In the genomic region with DNA sequence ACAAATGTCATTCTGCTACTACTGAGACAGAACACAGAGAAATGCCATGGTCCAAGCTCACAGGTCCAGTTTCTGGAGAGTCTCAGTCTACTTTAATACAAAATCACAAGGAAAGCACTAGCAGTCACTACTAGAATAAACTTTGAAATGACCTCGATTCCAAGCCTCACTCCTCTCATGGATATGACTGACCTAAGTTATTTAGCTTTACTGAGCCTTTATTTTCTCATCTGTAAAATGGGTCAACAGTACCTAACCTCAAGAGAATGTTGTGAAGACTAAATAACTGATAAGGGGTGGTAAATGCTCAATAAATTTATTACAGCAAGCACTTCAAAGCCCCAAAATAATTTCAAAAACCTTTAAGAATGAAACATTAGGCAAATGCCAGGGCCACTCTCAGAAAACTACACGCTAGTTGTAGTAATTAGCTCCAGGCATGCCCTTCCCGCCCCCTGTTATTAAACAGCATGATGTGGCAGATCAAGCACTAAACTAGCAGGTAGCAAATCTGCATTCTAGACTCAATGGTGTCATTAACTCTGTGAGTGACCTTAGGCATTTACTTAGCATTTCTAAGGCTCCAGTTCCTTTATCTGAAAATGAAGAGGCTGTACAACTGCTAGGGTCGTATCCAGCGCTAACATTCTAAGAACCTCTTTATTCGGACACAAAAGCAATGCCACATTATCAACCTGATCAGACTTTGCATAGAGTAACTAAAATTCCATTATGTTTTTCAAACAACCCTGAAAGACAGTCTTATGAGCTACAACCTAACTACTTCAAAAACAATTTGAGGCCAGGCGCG, we compare ENCODE assay signal across 32 cellular contexts. TPM values are rescaled to one million over a fixed set of nuclear protein-coding genes. Genes with fewer than 3 reads are reported as not detected.
DNase-seq lines count a peak whose midpoint lies in the region; ATAC-seq, FAIRE-seq and TF ChIP-seq lines count a peak whose summit lies in the region.
"Had no signal": no experiment of that assay in that cellular context is flagged by ENCODE, and none has a peak within 500 bp of the region (broad histone marks: within the 10 kb centered on the region; RNA-seq: fewer than 3 reads in every experiment).

No MANE protein-coding gene starts in this region.

- H4K8ac ChIP-seq in IMR-90 (ENCODE audit: low read depth in 2 of 2, low read length in 2 of 2): no peak overlapping the region

- CTCF ChIA-PET in IMR-90 (lab: Yijun Ruan, JAX): no interaction called here
- CTCF ChIA-PET in GM12878 (lab: Yijun Ruan, JAX): interaction anchor here (0.6 to 1.2 kb wide), 2 partner anchors 160 to 1923 kb away, joined by 3 to 4 read pairs; no protein-coding TSS in a partner anchor
- CTCF ChIA-PET in CD8-positive, alpha-beta T cell (lab: Charles Lee): interaction anchor here (1.0 kb wide), 1 partner anchor 123 kb away, joined by 3 read pairs; no protein-coding TSS in a partner anchor

- dilution Hi-C loops in IMR-90 (cut with HindIII; ENCODE audit: low sequenced_read_pairs, unreplicated experiment): no loop called here

- no peak for TF ChIP-seq EP300 in GM12878 (IDR thresholded peaks at IDR 0.05; ENCODE audit: borderline replicate concordance in 1 of 2, control insufficient read depth in 1 of 2, low read depth in 2 of 2, low read length in 2 of 2)

- no peak overlapping the region for H3K9ac ChIP-seq in IMR-90 (ENCODE audit: low read depth, low read length)
- H3K9ac ChIP-seq in GM12878 (ENCODE audit: control insufficient read depth, insufficient read depth, low read length): no peak overlapping the region
- H3K9ac ChIP-seq: KMS-11 had no signal

- H3K4me2 ChIP-seq in IMR-90 (ENCODE audit: low read depth, low read length) (no peak overlapping the region), GM12878 (ENCODE audit: control insufficient read depth, insufficient read depth) (peak overlapping the region; percentile 13; the same call in 1 of the 2 replicates)
- H3K4me2 ChIP-seq: KMS-11, PC-9 had no signal

- no peaks in the 10 kb centered on the region for H3K27me3 ChIP-seq in CD4-positive, CD25-positive, alpha-beta regulatory T cell (ENCODE audit: control insufficient read depth, insufficient read depth, low read length)
- H3K27me3 ChIP-seq in IMR-90 (ENCODE audit: control insufficient read depth, insufficient read depth, low read length) (no peaks in the 10 kb centered on the region), GM12878 (replicated peaks in 1 of 2; ENCODE audit: control insufficient read depth in 2 of 2, insufficient read depth in 2 of 2, low read length in 1 of 2) (no peaks in the 10 kb centered on the region)
- H3K27me3 ChIP-seq in CD8-positive, alpha-beta T cell (ENCODE audit: insufficient read depth, low read length): no peaks in the 10 kb centered on the region

- H3K4me3 ChIP-seq in CD4-positive, CD25-positive, alpha-beta regulatory T cell (ENCODE audit: low read depth, low read length): no peak overlapping the region
- no peak overlapping the region for H3K4me3 ChIP-seq in IMR-90 (ENCODE audit: insufficient read depth, low read depth, low read length)
- no peak overlapping the region; the same call in 1 of the 2 replicates for H3K4me3 ChIP-seq in GM12878
- no peak overlapping the region for H3K4me3 ChIP-seq in CD8-positive, alpha-beta T cell (ENCODE audit: low read depth, low read length)
- H3K4me3 ChIP-seq: PC-9 had no signal

- H3K27ac Mint-ChIP-seq in CD4-positive, CD25-positive, alpha-beta regulatory T cell: peak overlapping the region in 1 of 3 donors; percentile 5
- no peak overlapping the region for H3K27ac Mint-ChIP-seq in CD8-positive, alpha-beta T cell
- H3K27ac Mint-ChIP-seq: activated CD4-positive, alpha-beta T cell treated with anti-CD3 and anti-CD28 coated beads, Interleukin-2, amount 10 ng/mL, durations not matched to agents 7 days and 5 days; activated T-helper 1 cell treated with anti-CD3 and anti-CD28 coated beads, Interleukin-12 subunit alpha, Interleukin-12 subunit beta, Interleukin-2, Interleukin-4 antibody, amounts not matched to agents 30 ng/mL and 10 ng/mL and 1 ng/mL, durations not matched to agents 14 hours and 24 hours and 36 hours; H9; T-helper 2 cell treated with Interferon-gamma antibody and Interleukin-4, amounts not matched to agents 5 μg/mL and 100 μg/mL, for 36 hours had no signal

- no peak overlapping the region for H3K27ac ChIP-seq in CD4-positive, CD25-positive, alpha-beta regulatory T cell (ENCODE audit: insufficient read depth, low read length, poor library complexity, severe bottlenecking)
- H3K27ac ChIP-seq in IMR-90 (ENCODE audit: insufficient read depth, low read length) (no peak overlapping the region), GM12878 (ENCODE audit: control insufficient read depth, insufficient read depth) (no peak overlapping the region)
- H3K27ac ChIP-seq in CD8-positive, alpha-beta T cell (ENCODE audit: low read depth, low read length): no peak overlapping the region
- H3K27ac ChIP-seq: KMS-11, PC-9 had no signal

- BruUV-seq in IMR-90 (replicated peaks; lab: Mats Ljungman, UMichigan) (no TSS peak), GM12878 (replicated peaks; lab: Mats Ljungman, UMichigan) (TSS peak; percentile 6)

- no peak for TF ChIP-seq CTCF in IMR-90 (conservative IDR thresholded peaks at IDR 0.05; ENCODE audit: low read depth, low read length)
- no peak for TF ChIP-seq CTCF in GM12878 (IDR thresholded peaks at IDR 0.05 in 2 of 3, conservative IDR thresholded peaks at IDR 0.05 in 1 of 3; ENCODE audit: control insufficient read depth in 2 of 3, extremely low read depth in 1 of 3, insufficient read depth in 1 of 3, low read depth in 3 of 3, low read length in 3 of 3)
- TF ChIP-seq CTCF in CD8-positive, alpha-beta T cell (IDR thresholded peaks at IDR 0.05): no peak

- peaks cover 0 to 60% of the 10 kb centered on the region in 2 experiments; a peak in 3 of 4 replicates for H3K79me1 ChIP-seq in IMR-90 (ENCODE audit: low read depth in 1 of 2, low read length in 2 of 2)

- H3K4ac ChIP-seq in IMR-90 (ENCODE audit: low read depth, low read length): no peak overlapping the region

- no peak for DNase-seq in CD4-positive, CD25-positive, alpha-beta regulatory T cell
- DNase-seq in IMR-90 (no peak), GM12878 (ENCODE audit: low read depth, low spot score) (no peak), germinal center (ENCODE audit: low spot score) (no peak)
- no peak for DNase-seq in CD8-positive, alpha-beta T cell
- DNase-seq in activated CD8-positive, alpha-beta memory T cell treated with anti-CD3 and anti-CD28 coated beads, Interleukin-2, amount 50 U/mL, for 4 hours: no peak
- DNase-seq: activated CD4-positive, alpha-beta T cell treated with anti-CD3 and anti-CD28 coated beads, Interleukin-2, amount 10 ng/mL, durations not matched to agents 7 days and 5 days; activated naive CD4-positive, alpha-beta T cell treated with anti-CD3 and anti-CD28 coated beads, Interleukin-2, amount 50 U/mL, for 16 hours; C1 segment of cervical spinal cord; Calu3; DND-41; glutamatergic neuron; H9; left ventricle myocardium superior; naive B cell; NCI-H1436; NCI-H510A; occipital lobe; PC-9; SHP77; stimulated activated naive CD4-positive, alpha-beta T cell treated with Interleukin-2 at 50 U/mL for 16 hours had no signal

- no peak overlapping the region for H3K18ac ChIP-seq in IMR-90 (ENCODE audit: low read depth, low read length)

- TF ChIP-seq RAD21 in IMR-90 (IDR thresholded peaks at IDR 0.05; ENCODE audit: low read length): no peak
- no peak for TF ChIP-seq RAD21 in GM12878 (IDR thresholded peaks at IDR 0.05; ENCODE audit: insufficient read depth, low read depth, low read length)

- no peak overlapping the region for H4K5ac ChIP-seq in IMR-90 (ENCODE audit: low read depth, low read length)

- H2BK120ac ChIP-seq in IMR-90 (ENCODE audit: low read depth, low read length): no peak overlapping the region

- TF ChIP-seq POLR2A in IMR-90 (IDR thresholded peaks at IDR 0.05; ENCODE audit: low read depth, low read length) (no peak), GM12878 (IDR thresholded peaks at IDR 0.05; ENCODE audit: low read depth, low read length) (no peak)

- H3K56ac ChIP-seq in IMR-90 (ENCODE audit: extremely low read depth, insufficient read depth, low read length): no peak overlapping the region

- peaks cover 26% of the 10 kb centered on the region for H3K4me1 ChIP-seq in CD4-positive, CD25-positive, alpha-beta regulatory T cell (ENCODE audit: control insufficient read depth, insufficient read depth, low read length, poor library complexity, severe bottlenecking)
- H3K4me1 ChIP-seq in IMR-90 (ENCODE audit: control insufficient read depth, insufficient read depth, low read length) (peaks cover 13% of the 10 kb centered on the region), GM12878 (ENCODE audit: control insufficient read depth, insufficient read depth, low read length) (peaks cover 16% of the 10 kb centered on the region; the same call in 1 of the 2 replicates)
- peaks cover 41% of the 10 kb centered on the region for H3K4me1 ChIP-seq in CD8-positive, alpha-beta T cell (ENCODE audit: insufficient read depth, low read length)

- ATAC-seq in CD4-positive, CD25-positive, alpha-beta regulatory T cell (ENCODE audit: low read depth in 2 of 2): no peak
- ATAC-seq in IMR-90 (ENCODE audit: low read depth) (no peak), GM12878 (no peak)
- no peak for ATAC-seq in CD8-positive, alpha-beta T cell
- ATAC-seq: left ventricle myocardium superior had no signal

- POLR2A ChIA-PET in IMR-90 (lab: Charles Lee; ENCODE audit: unreplicated experiment): no interaction called here
- POLR2A ChIA-PET in GM12878 (lab: Charles Lee): interaction anchor here (0.5 to 0.6 kb wide), 2 partner anchors 15 to 29 kb away, joined by 3 to 4 read pairs; no protein-coding TSS in a partner anchor
- POLR2A ChIA-PET in CD8-positive, alpha-beta T cell (lab: Charles Lee): interaction anchor here (1.1 kb wide), 1 partner anchor 8 kb away, joined by 3 read pairs; a partner anchor contains a TSS

- H3K9me3 Mint-ChIP-seq in CD4-positive, CD25-positive, alpha-beta regulatory T cell: no peaks in the 10 kb centered on the region
- no peaks in the 10 kb centered on the region for H3K9me3 Mint-ChIP-seq in CD8-positive, alpha-beta T cell
- H3K9me3 Mint-ChIP-seq: activated CD4-positive, alpha-beta T cell treated with anti-CD3 and anti-CD28 coated beads, Interleukin-2, amount 10 ng/mL, durations not matched to agents 7 days and 5 days; activated T-helper 1 cell treated with anti-CD3 and anti-CD28 coated beads, Interleukin-12 subunit alpha, Interleukin-12 subunit beta, Interleukin-2, Interleukin-4 antibody, amounts not matched to agents 30 ng/mL and 10 ng/mL and 1 ng/mL, durations not matched to agents 14 hours and 24 hours and 36 hours; H9; naive B cell; T-helper 2 cell treated with Interferon-gamma antibody and Interleukin-4, amounts not matched to agents 5 μg/mL and 100 μg/mL, for 36 hours had no signal

- no peak overlapping the region for H2AK5ac ChIP-seq in IMR-90 (ENCODE audit: low read depth, low read length)

- H3K36me3 Mint-ChIP-seq in CD4-positive, CD25-positive, alpha-beta regulatory T cell: peaks cover 15% of the 10 kb centered on the region
- peaks cover 57% of the 10 kb centered on the region for H3K36me3 Mint-ChIP-seq in CD8-positive, alpha-beta T cell

- in situ Hi-C loops in IMR-90 (cut with MboI; ENCODE audit: low sequenced_read_pairs): no loop called here
- in situ Hi-C loops in GM12878 (cut with MboI): no loop called here

- H3K4me3 Mint-ChIP-seq in CD4-positive, CD25-positive, alpha-beta regulatory T cell: peak overlapping the region in 3 of 4 donors; percentile 9 to 27 (median 23)
- no peak overlapping the region for H3K4me3 Mint-ChIP-seq in CD8-positive, alpha-beta T cell
- H3K4me3 Mint-ChIP-seq: activated CD4-positive, alpha-beta T cell treated with anti-CD3 and anti-CD28 coated beads, Interleukin-2, amount 10 ng/mL, durations not matched to agents 7 days and 5 days; activated T-helper 1 cell treated with anti-CD3 and anti-CD28 coated beads, Interleukin-12 subunit alpha, Interleukin-12 subunit beta, Interleukin-2, Interleukin-4 antibody, amounts not matched to agents 30 ng/mL and 10 ng/mL and 1 ng/mL, durations not matched to agents 14 hours and 24 hours and 36 hours; H9; naive B cell; T-helper 2 cell treated with Interferon-gamma antibody and Interleukin-4, amounts not matched to agents 5 μg/mL and 100 μg/mL, for 36 hours had no signal

- no peak for FAIRE-seq in GM12878 (lab: Jason Lieb, UNC)
- FAIRE-seq: bronchial epithelial cell, islet of Langerhans had no signal

- H2BK20ac ChIP-seq in IMR-90 (ENCODE audit: low read depth, low read length): no peak overlapping the region

- H3K23ac ChIP-seq in IMR-90 (ENCODE audit: low read depth, low read length): peak overlapping the region; percentile 11; the same call in 1 of the 2 replicates

- no peaks in the 10 kb centered on the region for H3K27me3 Mint-ChIP-seq in CD4-positive, CD25-positive, alpha-beta regulatory T cell
- H3K27me3 Mint-ChIP-seq in CD8-positive, alpha-beta T cell (ENCODE audit: low read depth): no peaks in the 10 kb centered on the region
- H3K27me3 Mint-ChIP-seq: activated CD4-positive, alpha-beta T cell treated with anti-CD3 and anti-CD28 coated beads, Interleukin-2, amount 10 ng/mL, durations not matched to agents 7 days and 5 days; naive B cell had no signal

- SMC1A ChIA-PET in GM12878 (lab: Charles Lee; ENCODE audit: uncharacterized antibody, unreplicated experiment): interaction anchor here (1.0 to 1.1 kb wide), 2 partner anchors 9 to 58 kb away, joined by 3 read pairs; a partner anchor contains a TSS

- H2AFZ ChIP-seq in IMR-90 (replicated peaks; ENCODE audit: low read length, poor library complexity): no peak overlapping the region
- no peak overlapping the region for H2AFZ ChIP-seq in GM12878 (ENCODE audit: control insufficient read depth, low read depth, low read length)
- H2AFZ ChIP-seq: PC-9 had no signal

- intact Hi-C loops in IMR-90 (cut with micrococcal nuclease) (no loop called here), GM12878 (cut with micrococcal nuclease; ENCODE audit: unreplicated experiment) (no loop called here)
- intact Hi-C loops in CD8-positive, alpha-beta T cell (cut with DNase I, micrococcal nuclease): no loop called here

- H3K4me1 Mint-ChIP-seq in CD4-positive, CD25-positive, alpha-beta regulatory T cell: peaks cover 27 to 82% (median 57%) of the 10 kb centered on the region in 4 donors
- peaks cover 71% of the 10 kb centered on the region for H3K4me1 Mint-ChIP-seq in CD8-positive, alpha-beta T cell (ENCODE audit: low read depth)

- H3K36me3 ChIP-seq in CD4-positive, CD25-positive, alpha-beta regulatory T cell (ENCODE audit: control insufficient read depth, insufficient read depth, low read length): peaks cover 29% of the 10 kb centered on the region
- peaks cover 6% of the 10 kb centered on the region for H3K36me3 ChIP-seq in IMR-90 (ENCODE audit: control insufficient read depth, insufficient read depth, low read length)
- peaks cover 3 to 13% of the 10 kb centered on the region in 2 experiments; a peak in 3 of 4 replicates for H3K36me3 ChIP-seq in GM12878 (ENCODE audit: control insufficient read depth in 2 of 2, insufficient read depth in 2 of 2, low read length in 1 of 2)
- H3K36me3 ChIP-seq in CD8-positive, alpha-beta T cell (ENCODE audit: insufficient read depth, low read length): peaks cover 7% of the 10 kb centered on the region

- peaks cover 83% of the 10 kb centered on the region for H3K79me2 ChIP-seq in GM12878 (ENCODE audit: control insufficient read depth, insufficient read depth, low read length)

- H3K9me3 ChIP-seq in CD4-positive, CD25-positive, alpha-beta regulatory T cell (ENCODE audit: control insufficient read depth in 2 of 2, low read length in 2 of 2): no peaks in the 10 kb centered on the region
- H3K9me3 ChIP-seq in IMR-90 (ENCODE audit: control insufficient read depth, insufficient read depth, low read length) (no peaks in the 10 kb centered on the region), GM12878 (replicated peaks; ENCODE audit: control insufficient read depth, insufficient read depth, low read length) (no peaks in the 10 kb centered on the region)
- no peaks in the 10 kb centered on the region for H3K9me3 ChIP-seq in CD8-positive, alpha-beta T cell (ENCODE audit: low read length)

- peaks cover 14% of the 10 kb centered on the region for H3K9me1 ChIP-seq in IMR-90 (ENCODE audit: insufficient read depth, low read length)

- no peak overlapping the region for H4K91ac ChIP-seq in IMR-90 (ENCODE audit: insufficient read depth, low read depth, low read length)

- H3K14ac ChIP-seq in IMR-90 (replicated peaks; ENCODE audit: low read depth, low read length): no peak overlapping the region

- H2BK5ac ChIP-seq in IMR-90 (ENCODE audit: low read depth, low read length, poor library complexity, severe bottlenecking): no peak overlapping the region

- no peak overlapping the region for H2BK15ac ChIP-seq in IMR-90 (ENCODE audit: low read depth, low read length)

- no peak overlapping the region for H2AK9ac ChIP-seq in IMR-90 (replicated peaks; ENCODE audit: low read depth, low read length, poor library complexity)

- RAD21 ChIA-PET in GM12878 (lab: Charles Lee; ENCODE audit: unreplicated experiment): no interaction called here

- WGBS in IMR-90 (ENCODE audit: extremely low coverage in 2 of 2, insufficient read length in 1 of 2), 2 experiments: 100% methylated on average over 5 of the region's 8 CpGs; no CpG with 5 or more reads in 1 of the 2 experiments
- 98% methylated on average over 8 of the region's 8 CpGs for WGBS in GM12878 (ENCODE audit: insufficient coverage, insufficient replicate concordance, low lambda C conversion rate, missing lambda C conversion rate)

- H4K20me1 ChIP-seq in IMR-90 (ENCODE audit: insufficient read depth, low read length) (peaks cover 90% of the 10 kb centered on the region), GM12878 (ENCODE audit: control insufficient read depth, insufficient read depth) (no peaks in the 10 kb centered on the region)

RNA-seq across cellular contexts. Expression of a gene that starts 8.4 kb away (rescaled TPM):
- total RNA-seq in CD4-positive, CD25-positive, alpha-beta regulatory T cell: 177 TPM
- polyA plus RNA-seq in CD4-positive, CD25-positive, alpha-beta regulatory T cell: 100 to 1,000 TPM in 2 of 4 donors, 10 to 100 TPM in 2; 93.2 to 103 (median 100) TPM
- total RNA-seq in IMR-90 (2012; rRNA removed): 84.8 and 121 TPM in 2 replicates
- polyA plus RNA-seq in IMR-90 (2012; rRNA removed): 68.8 and 76.3 TPM in 2 replicates
- 7.5 and 16.8 TPM in 2 replicates for polyA plus RNA-seq in IMR-90 (2012; cell fraction: cytosol; rRNA removed)
- 6.0 and 42.6 TPM in 2 replicates for polyA plus RNA-seq in IMR-90 (2012; cell fraction: nucleus; rRNA removed; ENCODE audit: low replicate concordance)
- 62.3 and 66.6 TPM in 2 replicates for total RNA-seq in GM12878 (2013; cell fraction: nucleolus; rRNA removed)
- 61.3 and 75.8 TPM in 2 replicates for total RNA-seq in GM12878 (2014; rRNA removed)
- 92.3 and 95.8 TPM in 2 replicates for total RNA-seq in GM12878 (2014; rRNA removed; fragmentation: Illumina TruSeq; extraction: Trizol)
- 138 and 142 TPM in 2 replicates for total RNA-seq in GM12878 (2021)
- polyA plus RNA-seq in GM12878 (2011; ENCODE audit: low read depth): 59.0 TPM
- polyA plus RNA-seq in GM12878 (2011; rRNA removed): 104 and 122 TPM in 2 replicates
- polyA plus RNA-seq in GM12878 (2011; cell fraction: cytosol; rRNA removed): 38.7 and 56.1 TPM in 2 replicates
- polyA plus RNA-seq in GM12878 (2011; cell fraction: nucleus; rRNA removed): 44.4 and 59.9 TPM in 2 replicates
- 54.6 and 79.2 TPM in 2 replicates for polyA plus RNA-seq in GM12878 (2012)
- polyA plus RNA-seq in GM12878 (2014; fragmentation: Illumina TruSeq; extraction: Trizol): 168 and 192 TPM in 2 replicates
- polyA plus RNA-seq in GM12878 (2014; fragmentation: Nextera tagmentation; extraction: Ambion mirVana): 10 to 100 TPM; 46.7 to 63.5 TPM
- polyA plus RNA-seq in GM12878 (2014; rRNA removed): 69.6 and 72.2 TPM in 2 replicates
- 100 to 1,000 TPM; 139 to 181 TPM for polyA plus RNA-seq in GM12878 (2016; fragmentation: Nextera tagmentation; extraction: Ambion mirVana)
- polyA minus RNA-seq in GM12878 (2011; rRNA and poly(A)+ RNA removed): 42.9 and 84.4 TPM in 2 replicates
- 34.7 and 61.5 TPM in 2 replicates for polyA minus RNA-seq in GM12878 (2011; cell fraction: cytosol; rRNA and poly(A)+ RNA removed)
- polyA minus RNA-seq in GM12878 (2011; cell fraction: nucleus; rRNA and poly(A)+ RNA removed): 12.0 and 17.7 TPM in 2 replicates
- 100 to 1,000 TPM; 296 to 297 TPM for total RNA-seq in CD8-positive, alpha-beta T cell

RNA-seq across cellular contexts. Expression of a gene that starts 34.5 kb away (rescaled TPM):
- total RNA-seq in CD4-positive, CD25-positive, alpha-beta regulatory T cell: 17.5 TPM
- polyA plus RNA-seq in CD4-positive, CD25-positive, alpha-beta regulatory T cell: 1 to 10 TPM in 1 of 4 donors, under 1 TPM in 2, not detected in 1; 0.44 to 3.7 (median 0.78) TPM
- 1.4 and 2.2 TPM in 2 replicates for total RNA-seq in IMR-90 (2012; rRNA removed)
- 7.7 and 13.4 TPM in 2 replicates for polyA plus RNA-seq in IMR-90 (2012; rRNA removed)
- 0.05 and 2.4 TPM in 2 replicates for polyA plus RNA-seq in IMR-90 (2012; cell fraction: cytosol; rRNA removed)
- polyA plus RNA-seq in IMR-90 (2012; cell fraction: nucleus; rRNA removed; ENCODE audit: low replicate concordance): 15.8 and 57.1 TPM in 2 replicates
- total RNA-seq in GM12878 (2013; cell fraction: nucleolus; rRNA removed): 80.1 and 96.1 TPM in 2 replicates
- 5.0 and 10.7 TPM in 2 replicates for total RNA-seq in GM12878 (2014; rRNA removed)
- 7.4 and 9.7 TPM in 2 replicates for total RNA-seq in GM12878 (2014; rRNA removed; fragmentation: Illumina TruSeq; extraction: Trizol)
- 9.1 and 13.2 TPM in 2 replicates for total RNA-seq in GM12878 (2021)
- 16.0 TPM for polyA plus RNA-seq in GM12878 (2011; ENCODE audit: low read depth)
- polyA plus RNA-seq in GM12878 (2011; rRNA removed): 29.3 and 33.0 TPM in 2 replicates
- 17.7 and 24.5 TPM in 2 replicates for polyA plus RNA-seq in GM12878 (2011; cell fraction: cytosol; rRNA removed)
- polyA plus RNA-seq in GM12878 (2011; cell fraction: nucleus; rRNA removed): 53.4 and 54.7 TPM in 2 replicates
- polyA plus RNA-seq in GM12878 (2012): 10.3 and 11.0 TPM in 2 replicates
- 14.3 and 19.0 TPM in 2 replicates for polyA plus RNA-seq in GM12878 (2014; fragmentation: Illumina TruSeq; extraction: Trizol)
- polyA plus RNA-seq in GM12878 (2014; fragmentation: Nextera tagmentation; extraction: Ambion mirVana): 1 to 10 TPM; 1.9 to 4.0 TPM
- polyA plus RNA-seq in GM12878 (2014; rRNA removed): 12.1 TPM in 2 replicates
- polyA plus RNA-seq in GM12878 (2016; fragmentation: Nextera tagmentation; extraction: Ambion mirVana): 10 to 100 TPM; 10.1 to 11.5 TPM
- polyA minus RNA-seq in GM12878 (2011; rRNA and poly(A)+ RNA removed): 17.8 and 30.4 TPM in 2 replicates
- polyA minus RNA-seq in GM12878 (2011; cell fraction: cytosol; rRNA and poly(A)+ RNA removed): 3.9 and 10.7 TPM in 2 replicates
- 9.4 and 28.2 TPM in 2 replicates for polyA minus RNA-seq in GM12878 (2011; cell fraction: nucleus; rRNA and poly(A)+ RNA removed)
- total RNA-seq in CD8-positive, alpha-beta T cell: 10 to 100 TPM in 1 of 2 experiments, 1 to 10 TPM in 1; 8.0 to 12.7 TPM

RNA-seq across cellular contexts. Expression of a gene that starts 56.0 kb away (rescaled TPM):
- 145 TPM for total RNA-seq in CD4-positive, CD25-positive, alpha-beta regulatory T cell
- polyA plus RNA-seq in CD4-positive, CD25-positive, alpha-beta regulatory T cell: 100 to 1,000 TPM; 106 to 235 (median 181) TPM
- total RNA-seq in IMR-90 (2012; rRNA removed): 77.4 and 137 TPM in 2 replicates
- 55.8 and 63.8 TPM in 2 replicates for polyA plus RNA-seq in IMR-90 (2012; rRNA removed)
- 5.6 and 6.6 TPM in 2 replicates for polyA plus RNA-seq in IMR-90 (2012; cell fraction: cytosol; rRNA removed)
- 1.3 and 10.3 TPM in 2 replicates for polyA plus RNA-seq in IMR-90 (2012; cell fraction: nucleus; rRNA removed; ENCODE audit: low replicate concordance)
- 81.4 and 82.1 TPM in 2 replicates for total RNA-seq in GM12878 (2013; cell fraction: nucleolus; rRNA removed)
- total RNA-seq in GM12878 (2014; rRNA removed): 106 and 169 TPM in 2 replicates
- total RNA-seq in GM12878 (2014; rRNA removed; fragmentation: Illumina TruSeq; extraction: Trizol): 298 and 321 TPM in 2 replicates
- 191 and 195 TPM in 2 replicates for total RNA-seq in GM12878 (2021)
- polyA plus RNA-seq in GM12878 (2011; ENCODE audit: low read depth): 76.3 TPM
- 182 and 374 TPM in 2 replicates for polyA plus RNA-seq in GM12878 (2011; rRNA removed)
- 55.2 and 56.9 TPM in 2 replicates for polyA plus RNA-seq in GM12878 (2011; cell fraction: cytosol; rRNA removed)
- 19.0 and 29.6 TPM in 2 replicates for polyA plus RNA-seq in GM12878 (2011; cell fraction: nucleus; rRNA removed)
- polyA plus RNA-seq in GM12878 (2012): 210 and 234 TPM in 2 replicates
- polyA plus RNA-seq in GM12878 (2014; fragmentation: Illumina TruSeq; extraction: Trizol): 535 and 601 TPM in 2 replicates
- 100 to 1,000 TPM; 288 to 367 TPM for polyA plus RNA-seq in GM12878 (2014; fragmentation: Nextera tagmentation; extraction: Ambion mirVana)
- 139 and 173 TPM in 2 replicates for polyA plus RNA-seq in GM12878 (2014; rRNA removed)
- polyA plus RNA-seq in GM12878 (2016; fragmentation: Nextera tagmentation; extraction: Ambion mirVana): 100 to 1,000 TPM; 366 to 393 TPM
- 67.2 and 96.8 TPM in 2 replicates for polyA minus RNA-seq in GM12878 (2011; rRNA and poly(A)+ RNA removed)
- polyA minus RNA-seq in GM12878 (2011; cell fraction: cytosol; rRNA and poly(A)+ RNA removed): 66.8 and 81.0 TPM in 2 replicates
- 9.4 and 18.1 TPM in 2 replicates for polyA minus RNA-seq in GM12878 (2011; cell fraction: nucleus; rRNA and poly(A)+ RNA removed)
- 100 to 1,000 TPM; 235 to 242 TPM for total RNA-seq in CD8-positive, alpha-beta T cell

RNA-seq across cellular contexts. Expression of a gene that starts 57.6 kb away (rescaled TPM):
- not detected for total RNA-seq in CD4-positive, CD25-positive, alpha-beta regulatory T cell
- not detected for polyA plus RNA-seq in CD4-positive, CD25-positive, alpha-beta regulatory T cell
- total RNA-seq in IMR-90 (2012; rRNA removed) (not detected in 2 replicates), GM12878 (2014; rRNA removed) (149 and 170 TPM in 2 replicates), GM12878 (2014; rRNA removed; fragmentation: Illumina TruSeq; extraction: Trizol) (129 and 130 TPM in 2 replicates), GM12878 (2021) (92.4 and 106 TPM in 2 replicates)
- polyA plus RNA-seq in IMR-90 (2012; rRNA removed) (not detected in 2 replicates), GM12878 (2011; rRNA removed) (296 and 352 TPM in 2 replicates), GM12878 (2014; fragmentation: Illumina TruSeq; extraction: Trizol) (132 and 138 TPM in 2 replicates), GM12878 (2014; fragmentation: Nextera tagmentation; extraction: Ambion mirVana) (100 to 1,000 TPM; 453 to 461 TPM), GM12878 (2014; rRNA removed) (107 and 114 TPM in 2 replicates), GM12878 (2016; fragmentation: Nextera tagmentation; extraction: Ambion mirVana) (100 to 1,000 TPM; 209 to 213 TPM)
- not detected in 2 replicates for polyA plus RNA-seq in IMR-90 (2012; cell fraction: cytosol; rRNA removed)
- polyA plus RNA-seq in IMR-90 (2012; cell fraction: nucleus; rRNA removed; ENCODE audit: low replicate concordance): not detected in 2 replicates
- total RNA-seq in GM12878 (2013; cell fraction: nucleolus; rRNA removed): 116 and 120 TPM in 2 replicates
- 174 TPM for polyA plus RNA-seq in GM12878 (2011; ENCODE audit: low read depth)
- polyA plus RNA-seq in GM12878 (2011; cell fraction: cytosol; rRNA removed): 150 and 165 TPM in 2 replicates
- polyA plus RNA-seq in GM12878 (2011; cell fraction: nucleus; rRNA removed): 88.9 and 125 TPM in 2 replicates
- 119 and 154 TPM in 2 replicates for polyA plus RNA-seq in GM12878 (2012)
- polyA minus RNA-seq in GM12878 (2011; rRNA and poly(A)+ RNA removed): 183 and 214 TPM in 2 replicates
- polyA minus RNA-seq in GM12878 (2011; cell fraction: cytosol; rRNA and poly(A)+ RNA removed): 59.7 and 61.1 TPM in 2 replicates
- polyA minus RNA-seq in GM12878 (2011; cell fraction: nucleus; rRNA and poly(A)+ RNA removed): 100 and 138 TPM in 2 replicates
- total RNA-seq in CD8-positive, alpha-beta T cell: not detected
- total RNA-seq: activated CD4-positive, alpha-beta T cell treated with anti-CD3 and anti-CD28 coated beads, Interleukin-2, amount 10 ng/mL, durations not matched to agents 7 days and 5 days; activated T-helper 1 cell treated with anti-CD3 and anti-CD28 coated beads, Interleukin-12 subunit alpha, Interleukin-12 subunit beta, Interleukin-2, Interleukin-4 antibody, amounts not matched to agents 30 ng/mL and 10 ng/mL and 1 ng/mL, durations not matched to agents 14 hours and 24 hours and 36 hours; bronchial epithelial cell; Calu3; H9; HT1080; left ventricle myocardium superior; mesenteric fat pad; occipital lobe; PC-9; pulmonary artery endothelial cell; skeletal muscle tissue; temporal lobe; urinary bladder had no signal
- polyA plus RNA-seq: urinary bladder had no signal
